Comparison of ENCODE assay signal across 15 cellular contexts in genomic region chr7:129898007-129898406, GRCh38. TPM values are rescaled to one million over a fixed set of nuclear protein-coding genes. Genes with fewer than 3 reads are reported as not detected.
DNase-seq lines count a peak whose midpoint lies in the region; ATAC-seq and TF ChIP-seq lines count a peak whose summit lies in the region.
"Had no signal": no experiment of that assay in that cellular context is flagged by ENCODE, and none has a peak within 500 bp of the region (broad histone marks: within the 10 kb centered on the region; RNA-seq: fewer than 3 reads in every experiment).

No MANE protein-coding gene starts in this region.

- intact Hi-C loops in natural killer cell (cut with micrococcal nuclease), result no loop called here

- H3K4me1 ChIP-seq in RWPE2 (ENCODE audit: insufficient read depth, poor library complexity, severe bottlenecking), result peaks cover 32% of the 10 kb centered on the region

- no peaks in the 10 kb centered on the region for H3K9me3 ChIP-seq in RWPE2 (ENCODE audit: severe bottlenecking)

- H3K4me1 Mint-ChIP-seq in natural killer cell, result peaks cover 20 to 25% of the 10 kb centered on the region in 2 donors
- peaks cover 14 to 27% of the 10 kb centered on the region in 2 donors for H3K4me1 Mint-ChIP-seq in natural killer cell treated with Interleukin-12 subunit alpha and Interleukin-12 subunit beta and Interleukin-15 and Interleukin-18, amount 100 ng/mL, for 72 hours (ENCODE audit: low read depth in 2 of 2)
- H3K4me1 Mint-ChIP-seq in memory B cell, result peaks cover 31% of the 10 kb centered on the region

- H3K36me3 ChIP-seq in RWPE2 (ENCODE audit: low read depth), result peaks cover 35% of the 10 kb centered on the region

- H3K27me3 ChIP-seq in RWPE2 (ENCODE audit: insufficient read depth, poor library complexity, severe bottlenecking), result no peaks in the 10 kb centered on the region

- H3K27ac ChIP-seq in RWPE2 (ENCODE audit: poor library complexity, severe bottlenecking), result peak overlapping the region; percentile 87

- H3K27ac Mint-ChIP-seq in natural killer cell (peak overlapping the region; percentile 19 to 46), memory B cell (peak overlapping the region; percentile 45)
- H3K27ac Mint-ChIP-seq in natural killer cell treated with Interleukin-12 subunit alpha and Interleukin-12 subunit beta and Interleukin-15 and Interleukin-18, amount 100 ng/mL, for 72 hours, result peak overlapping the region in 1 of 2 donors; percentile 50
- H3K27ac Mint-ChIP-seq: CD4-positive, alpha-beta T cell had no signal

- DNase-seq in natural killer cell (no peak), RWPE2 (ENCODE audit: low spot score) (no peak), memory B cell (ENCODE audit: low spot score in 2 of 2) (no peak), NCI-H774 (lab: John Stamatoyannopoulos, UW) (no peak)
- no peak for DNase-seq in natural killer cell treated with Interleukin-12 subunit alpha and Interleukin-12 subunit beta and Interleukin-15 and Interleukin-18, amount 100 ng/mL, for 72 hours (ENCODE audit: low spot score)
- no peak for DNase-seq in activated CD8-positive, alpha-beta memory T cell treated with anti-CD3 and anti-CD28 coated beads for 24 hours
- DNase-seq in activated CD4-positive, alpha-beta T cell treated with anti-CD3 and anti-CD28 coated beads, Interleukin-2, amount 50 U/mL, for 4 hours, result no peak
- DNase-seq: CD4-positive, alpha-beta T cell; KG1; NCI-H1436; NCI-H2029 treated with DMSO at 0.1 percent for 48 hours; NCI-H82; SHP77 treated with DMSO at 0.1 percent for 48 hours had no signal

- ATAC-seq in natural killer cell, result no peak
- ATAC-seq in natural killer cell treated with Interleukin-12 subunit alpha and Interleukin-12 subunit beta and Interleukin-15 and Interleukin-18, amount 100 ng/mL, for 72 hours, result no peak
- ATAC-seq in RWPE2 (ENCODE audit: low read depth), result no peak
- no peak for ATAC-seq in memory B cell (ENCODE audit: low read depth)
- ATAC-seq: HepG2 had no signal

- H3K4me3 ChIP-seq in RWPE2 (ENCODE audit: severe bottlenecking), result no peak overlapping the region

- TF ChIP-seq CTCF in natural killer cell (IDR thresholded peaks at IDR 0.05), result no peak
- TF ChIP-seq CTCF in RWPE2 (IDR thresholded peaks at IDR 0.05; ENCODE audit: poor library complexity, severe bottlenecking), result no peak

- no peaks in the 10 kb centered on the region for H3K27me3 Mint-ChIP-seq in natural killer cell (ENCODE audit: low read depth in 2 of 2)
- no peaks in the 10 kb centered on the region for H3K27me3 Mint-ChIP-seq in natural killer cell treated with Interleukin-12 subunit alpha and Interleukin-12 subunit beta and Interleukin-15 and Interleukin-18, amount 100 ng/mL, for 72 hours
- no peaks in the 10 kb centered on the region for H3K27me3 Mint-ChIP-seq in memory B cell
- H3K27me3 Mint-ChIP-seq: B cell; CD4-positive, alpha-beta T cell had no signal

- H3K36me3 Mint-ChIP-seq in natural killer cell (no peaks in the 10 kb centered on the region), memory B cell (peaks cover 9% of the 10 kb centered on the region)
- H3K36me3 Mint-ChIP-seq in natural killer cell treated with Interleukin-12 subunit alpha and Interleukin-12 subunit beta and Interleukin-15 and Interleukin-18, amount 100 ng/mL, for 72 hours, result no peaks in the 10 kb centered on the region

- H3K4me3 Mint-ChIP-seq in natural killer cell (no peak overlapping the region), memory B cell (no peak overlapping the region)
- H3K4me3 Mint-ChIP-seq in natural killer cell treated with Interleukin-12 subunit alpha and Interleukin-12 subunit beta and Interleukin-15 and Interleukin-18, amount 100 ng/mL, for 72 hours, result no peak overlapping the region
- H3K4me3 Mint-ChIP-seq: B cell; CD4-positive, alpha-beta T cell had no signal

- no peaks in the 10 kb centered on the region for H3K9me3 Mint-ChIP-seq in natural killer cell
- H3K9me3 Mint-ChIP-seq in natural killer cell treated with Interleukin-12 subunit alpha and Interleukin-12 subunit beta and Interleukin-15 and Interleukin-18, amount 100 ng/mL, for 72 hours, result no peaks in the 10 kb centered on the region
- no peaks in the 10 kb centered on the region for H3K9me3 Mint-ChIP-seq in memory B cell
- H3K9me3 Mint-ChIP-seq: CD4-positive, alpha-beta T cell had no signal

RNA-seq across cellular contexts. Expression of gene UBE2H, which starts 54.8 kb away (rescaled TPM):
- total RNA-seq in natural killer cell, result 10 to 100 TPM; 80.9 to 86.9 (median 83.1) TPM
- total RNA-seq in natural killer cell treated with Interleukin-12 subunit alpha and Interleukin-12 subunit beta and Interleukin-15 and Interleukin-18, amount 100 ng/mL, for 72 hours, result 10 to 100 TPM; 24.9 to 45.2 TPM
